Comparison of ENCODE assay signal across 13 cellular contexts in the genomic region with DNA sequence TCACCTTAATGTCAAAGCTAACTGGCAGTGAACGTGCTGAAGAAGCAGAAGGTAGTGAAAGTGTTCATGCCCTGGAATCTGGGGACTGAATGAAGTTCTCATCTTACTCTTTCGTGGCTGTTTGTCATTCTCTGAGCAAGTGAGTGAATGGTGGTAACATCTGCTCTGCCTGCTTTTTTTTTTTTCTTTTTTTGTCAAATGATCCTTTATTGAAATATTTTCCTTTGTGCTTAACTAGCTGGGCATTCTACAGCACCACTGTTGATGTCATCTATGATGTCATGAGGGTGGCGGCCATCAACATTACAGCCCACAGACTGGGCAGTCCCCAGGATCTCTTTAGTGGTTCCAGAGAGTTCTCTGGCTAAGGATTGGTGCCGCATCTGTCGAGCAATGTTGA.
"Had no signal": no experiment of that assay in that cellular context is flagged by ENCODE, and none has a peak within 500 bp of the region (broad histone marks: within the 10 kb centered on the region; RNA-seq: fewer than 3 reads in every experiment).

No MANE protein-coding gene starts in this region.

- H3K9me3 ChIP-seq: uterus had no signal

- H3K27ac ChIP-seq: epithelial cell of prostate, tibial nerve, WERI-Rb-1 had no signal

- H3K4me3 ChIP-seq: tibial nerve, uterus had no signal

- ATAC-seq: activated naive CD8-positive, alpha-beta T cell treated with anti-CD3 and anti-CD28 coated beads, Interleukin-2, amount 50 U/mL, for 24 hours; activated T-helper 17 cell treated with anti-CD3 and anti-CD28 coated beads, Interleukin-2, amount 50 U/mL, for 72 hours; T-cell had no signal

- H3K27me3 ChIP-seq: tibial nerve, uterus had no signal

- H3K4me1 ChIP-seq: tibial nerve, uterus had no signal

- DNase-seq: activated CD4-positive, alpha-beta T cell treated with anti-CD3 and anti-CD28 coated beads, Interleukin-2, amount 50 U/mL, for 48 hours; activated naive CD4-positive, alpha-beta T cell treated with Interleukin-2 at 50 U/mL for 16 hours; activated naive CD8-positive, alpha-beta T cell treated with anti-CD3 and anti-CD28 coated beads, Interleukin-2, amount 50 U/mL, for 24 hours; aorta; stimulated activated CD4-positive, alpha-beta T cell treated with anti-CD3 and anti-CD28 coated beads, Interleukin-2, amount 100 ng/mL, for 48 hours; stimulated activated naive CD4-positive, alpha-beta T cell; substantia nigra; T-cell; WERI-Rb-1 had no signal

- H3K36me3 ChIP-seq: uterus, WERI-Rb-1 had no signal
